12 cellular contexts compared by ENCODE assay signal in the genomic region with DNA sequence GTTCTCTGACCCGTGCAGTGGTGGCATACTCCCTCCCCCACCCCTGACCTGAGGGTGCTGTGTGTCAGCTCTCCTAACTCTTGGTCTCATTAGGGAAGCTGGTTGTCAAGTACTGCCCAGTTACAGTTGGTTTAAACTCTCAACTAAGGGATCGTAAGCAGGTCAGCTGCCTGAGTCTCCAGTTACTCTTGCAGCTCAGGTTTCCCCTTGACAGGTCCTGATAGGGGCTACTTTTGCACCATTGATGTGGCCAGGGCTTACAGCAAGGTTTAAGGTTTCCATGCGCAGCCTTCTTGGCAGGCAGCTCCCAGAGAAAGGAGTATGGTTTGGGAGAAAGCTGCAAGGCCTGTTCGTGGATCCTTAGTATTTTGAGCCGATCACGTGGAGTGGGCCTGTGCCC.
DNase-seq lines count a peak whose midpoint lies in the region; ATAC-seq and TF ChIP-seq lines count a peak whose summit lies in the region.
"Had no signal": no experiment of that assay in that cellular context is flagged by ENCODE, and none has a peak within 500 bp of the region (broad histone marks: within the 10 kb centered on the region; RNA-seq: fewer than 3 reads in every experiment).

No MANE protein-coding gene starts in this region.

- POLR2A ChIA-PET in activated CD8-positive, alpha-beta T cell treated with anti-CD3 and anti-CD28 coated beads, Interleukin-2, amount 10 ng/mL, durations not matched to agents 7 days and 5 days (lab: Charles Lee), result no interaction called here

- H3K9me3 Mint-ChIP-seq in HFFc6, result no peaks in the 10 kb centered on the region
- H3K9me3 Mint-ChIP-seq in activated CD8-positive, alpha-beta T cell treated with anti-CD3 and anti-CD28 coated beads, Interleukin-2, amount 10 ng/mL, durations not matched to agents 7 days and 5 days (ENCODE audit: insufficient read depth), result no peaks in the 10 kb centered on the region

- H4K20me1 ChIP-seq in OCI-LY3 (ENCODE audit: insufficient read depth, low read length), result peaks cover 28% of the 10 kb centered on the region; the same call in 1 of the 2 replicates
- no peaks in the 10 kb centered on the region for H4K20me1 ChIP-seq in hepatocyte (ENCODE audit: insufficient read depth, poor library complexity, severe bottlenecking)
- no peaks in the 10 kb centered on the region for H4K20me1 ChIP-seq in smooth muscle cell (ENCODE audit: low read depth)

- H3K4me3 ChIP-seq in OCI-LY3 (ENCODE audit: low read length), result no peak overlapping the region
- no peak overlapping the region for H3K4me3 ChIP-seq in hepatocyte
- H3K4me3 ChIP-seq in smooth muscle cell, result no peak overlapping the region
- H3K4me3 ChIP-seq: lung had no signal

- peak overlapping the region; percentile 53 for H3K27ac Mint-ChIP-seq in HFFc6
- H3K27ac Mint-ChIP-seq in activated CD8-positive, alpha-beta T cell treated with anti-CD3 and anti-CD28 coated beads, Interleukin-2, amount 10 ng/mL, durations not matched to agents 7 days and 5 days, result no peak overlapping the region

- TF ChIP-seq CTCF in HFFc6 (IDR thresholded peaks at IDR 0.05) (no peak), OCI-LY3 (IDR thresholded peaks at IDR 0.05; ENCODE audit: low read depth, low read length) (no peak), hepatocyte (IDR thresholded peaks at IDR 0.05; ENCODE audit: poor library complexity) (no peak), smooth muscle cell (IDR thresholded peaks at IDR 0.05; ENCODE audit: borderline replicate concordance, insufficient read depth, poor library complexity, severe bottlenecking) (no peak)

- no peak overlapping the region for H3K4me3 Mint-ChIP-seq in HFFc6
- H3K4me3 Mint-ChIP-seq in activated CD8-positive, alpha-beta T cell treated with anti-CD3 and anti-CD28 coated beads, Interleukin-2, amount 10 ng/mL, durations not matched to agents 7 days and 5 days, result no peak overlapping the region
- H3K4me3 Mint-ChIP-seq: activated T-cell treated with anti-CD3 and anti-CD28 coated beads, Interleukin-2, amount 50 U/mL, for 4 hours had no signal

- peaks cover 9% of the 10 kb centered on the region for H3K36me3 ChIP-seq in OCI-LY3 (replicated peaks; ENCODE audit: low read depth, low read length)
- H3K36me3 ChIP-seq in hepatocyte (replicated peaks; ENCODE audit: insufficient read depth, low read depth), result no peaks in the 10 kb centered on the region
- H3K36me3 ChIP-seq in smooth muscle cell (ENCODE audit: low read depth), result no peaks in the 10 kb centered on the region
- H3K36me3 ChIP-seq: WERI-Rb-1 had no signal

- WGBS in hepatocyte (ENCODE audit: low lambda C conversion rate, missing lambda C conversion rate), result 76% methylated on average over 6 of the region's 6 CpGs
- 73% methylated on average over 6 of the region's 6 CpGs for WGBS in smooth muscle cell (ENCODE audit: low lambda C conversion rate)

- CTCF ChIA-PET in activated CD8-positive, alpha-beta T cell treated with anti-CD3 and anti-CD28 coated beads, Interleukin-2, amount 10 ng/mL, durations not matched to agents 7 days and 5 days (lab: Charles Lee), result no interaction called here

- no peak overlapping the region for H2AFZ ChIP-seq in OCI-LY3 (ENCODE audit: low read depth, low read length)
- no peak overlapping the region for H2AFZ ChIP-seq in hepatocyte
- H2AFZ ChIP-seq in smooth muscle cell (ENCODE audit: low read depth), result no peak overlapping the region

- no peaks in the 10 kb centered on the region for H3K27me3 ChIP-seq in OCI-LY3 (ENCODE audit: low read depth, low read length)
- H3K27me3 ChIP-seq in hepatocyte, result no peaks in the 10 kb centered on the region
- no peaks in the 10 kb centered on the region for H3K27me3 ChIP-seq in smooth muscle cell (ENCODE audit: low read depth)

- no peaks in the 10 kb centered on the region for H3K27me3 Mint-ChIP-seq in HFFc6 (ENCODE audit: insufficient read depth)
- no peaks in the 10 kb centered on the region for H3K27me3 Mint-ChIP-seq in activated CD8-positive, alpha-beta T cell treated with anti-CD3 and anti-CD28 coated beads, Interleukin-2, amount 10 ng/mL, durations not matched to agents 7 days and 5 days (ENCODE audit: low read depth)

- peaks cover 10% of the 10 kb centered on the region for H3K36me3 Mint-ChIP-seq in HFFc6 (ENCODE audit: low read depth)
- H3K36me3 Mint-ChIP-seq in activated CD8-positive, alpha-beta T cell treated with anti-CD3 and anti-CD28 coated beads, Interleukin-2, amount 10 ng/mL, durations not matched to agents 7 days and 5 days (ENCODE audit: low read depth), result peaks cover 7% of the 10 kb centered on the region

- H3K27ac ChIP-seq in OCI-LY3 (ENCODE audit: low read length) (no peak overlapping the region), hepatocyte (peak overlapping the region; percentile 40), smooth muscle cell (ENCODE audit: low read depth) (peak overlapping the region; percentile 54)
- H3K27ac ChIP-seq: WERI-Rb-1 had no signal

- H3K4me1 Mint-ChIP-seq in HFFc6 (ENCODE audit: low read depth), result peaks cover 59% of the 10 kb centered on the region
- H3K4me1 Mint-ChIP-seq in activated CD8-positive, alpha-beta T cell treated with anti-CD3 and anti-CD28 coated beads, Interleukin-2, amount 10 ng/mL, durations not matched to agents 7 days and 5 days (ENCODE audit: low read depth), result peaks cover 36% of the 10 kb centered on the region

- H3K9me2 ChIP-seq in hepatocyte (replicated peaks; ENCODE audit: insufficient read depth), result no peaks in the 10 kb centered on the region

- H3K4me1 ChIP-seq in OCI-LY3 (ENCODE audit: low read length), result peaks cover 75% of the 10 kb centered on the region
- peaks cover 12% of the 10 kb centered on the region for H3K4me1 ChIP-seq in hepatocyte (ENCODE audit: insufficient read depth)
- peaks cover 26% of the 10 kb centered on the region for H3K4me1 ChIP-seq in smooth muscle cell (ENCODE audit: low read depth)

- H3K79me2 ChIP-seq in OCI-LY3 (ENCODE audit: low read length) (peaks cover 96% of the 10 kb centered on the region), hepatocyte (peaks cover 64% of the 10 kb centered on the region), smooth muscle cell (ENCODE audit: low read depth) (peaks cover 83% of the 10 kb centered on the region)

- no peaks in the 10 kb centered on the region for H3K9me3 ChIP-seq in OCI-LY3 (ENCODE audit: insufficient read depth, low read length)
- no peaks in the 10 kb centered on the region for H3K9me3 ChIP-seq in hepatocyte (ENCODE audit: low read depth)
- no peaks in the 10 kb centered on the region for H3K9me3 ChIP-seq in smooth muscle cell (replicated peaks; ENCODE audit: low read depth)

- DNase-seq in HFFc6, result no peak
- no peak for DNase-seq in hepatocyte (ENCODE audit: low spot score)
- DNase-seq in smooth muscle cell (lab: John Stamatoyannopoulos, UW; ENCODE audit: unreplicated experiment), result no peak
- no peak for DNase-seq in SHP77 treated with DMSO at 0.1 percent for 48 hours (lab: John Stamatoyannopoulos, UW)
- DNase-seq in stimulated activated naive CD8-positive, alpha-beta T cell treated with anti-CD3 and anti-CD28 coated beads, Interleukin-15, Interleukin-2, amounts not matched to agents 100 U/mL and 50 U/mL, for 24 hours, result no peak
- no peak for DNase-seq in activated CD8-positive, alpha-beta T cell treated with anti-CD3 and anti-CD28 coated beads, Interleukin-2, amount 10 ng/mL, durations not matched to agents 7 days and 5 days
- DNase-seq: activated T-cell treated with anti-CD3 and anti-CD28 coated beads, Interleukin-2, amount 50 U/mL, for 4 hours; NCI-H1105 treated with DMSO at 0.1 percent for 48 hours; right cardiac atrium; WERI-Rb-1 had no signal

- ATAC-seq in stimulated activated naive CD8-positive, alpha-beta T cell treated with anti-CD3 and anti-CD28 coated beads, Interleukin-15, Interleukin-2, amounts not matched to agents 100 U/mL and 50 U/mL, for 24 hours, result no peak
- no peak for ATAC-seq in activated CD8-positive, alpha-beta T cell treated with anti-CD3 and anti-CD28 coated beads, Interleukin-2, amount 10 ng/mL, durations not matched to agents 7 days and 5 days
- ATAC-seq: activated T-cell treated with anti-CD3 and anti-CD28 coated beads, Interleukin-2, amount 50 U/mL, for 4 hours had no signal

- no peak overlapping the region for H3K9ac ChIP-seq in OCI-LY3 (ENCODE audit: low read length)
- no peak overlapping the region for H3K9ac ChIP-seq in smooth muscle cell (ENCODE audit: low read depth)

- peaks cover 18% of the 10 kb centered on the region for H3F3A ChIP-seq in smooth muscle cell (ENCODE audit: low read depth)

- H3K4me2 ChIP-seq in OCI-LY3 (ENCODE audit: low read length), result peak overlapping the region; percentile 40; the same call in 1 of the 2 replicates
- H3K4me2 ChIP-seq in hepatocyte, result no peak overlapping the region
- peak overlapping the region; percentile 39 for H3K4me2 ChIP-seq in smooth muscle cell
